23 cellular contexts compared by ENCODE assay signal in the genomic region with DNA sequence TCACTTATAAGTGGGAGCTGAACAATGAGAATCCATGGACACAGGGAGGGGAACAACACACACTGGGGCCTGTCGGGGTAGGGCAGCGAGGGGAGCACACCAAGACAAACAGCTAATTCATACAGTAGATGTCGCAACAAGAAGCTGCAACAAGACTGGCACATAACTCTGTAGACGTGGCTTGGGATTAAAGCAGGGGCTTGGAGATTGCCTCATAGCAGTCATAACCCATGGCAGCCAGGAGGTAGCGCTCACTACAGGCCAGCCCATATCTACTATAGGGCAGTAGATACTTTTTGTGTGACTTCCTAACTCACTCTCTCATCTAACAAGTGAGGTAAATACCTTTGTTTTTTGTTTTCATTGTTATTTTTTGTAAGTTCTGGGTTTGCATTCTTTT. TPM values are rescaled to one million over a fixed set of nuclear protein-coding genes. Genes with fewer than 3 reads are reported as not detected.
A peak's percentile ranks its signal among the peaks of the same experiment; 100 is the strongest.
DNase-seq lines count a peak whose midpoint lies in the region; ATAC-seq and TF ChIP-seq lines count a peak whose summit lies in the region.
"Had no signal": no experiment of that assay in that cellular context is flagged by ENCODE, and none has a peak within 500 bp of the region (broad histone marks: within the 10 kb centered on the region; RNA-seq: fewer than 3 reads in every experiment).

No MANE protein-coding gene starts in this region.

- CTCF ChIA-PET in WTC11 (lab: Charles Lee) = interaction anchor here (0.6 to 1.6 kb wide), 2 partner anchors 10 to 128 kb away, joined by 3 read pairs; no protein-coding TSS in a partner anchor
- CTCF ChIA-PET in activated CD8-positive, alpha-beta memory T cell treated with anti-CD3 and anti-CD28 coated beads, Interleukin-2, amount 10 ng/mL, durations not matched to agents 7 days and 5 days (lab: Charles Lee) = no interaction called here

- H3K27ac ChIP-seq in 22Rv1 (no peak overlapping the region), coronary artery (no peak overlapping the region)
- H3K27ac ChIP-seq: C4-2B, GM23248, PC-9, RWPE1 had no signal

- DNase-seq in GM12864 (ENCODE audit: low read depth) (no peak), HT1080 (ENCODE audit: low read depth) (peak; percentile 15), WTC11 (ENCODE audit: low spot score) (peak; percentile 33), coronary artery (ENCODE audit: low spot score) (no peak)
- DNase-seq in activated CD8-positive, alpha-beta memory T cell treated with anti-CD3 and anti-CD28 coated beads, Interleukin-2, amount 50 U/mL, for 48 hours = no peak
- DNase-seq in activated CD8-positive, alpha-beta memory T cell treated with anti-CD3 and anti-CD28 coated beads, Interleukin-2, amount 10 ng/mL, durations not matched to agents 7 days and 5 days = no peak
- DNase-seq: ACHN, DMS 273 treated with DMSO at 0.1 percent for 48 hours, GM23248, NCI-H1417, NCI-H187, NCI-H2107, NCI-H510A treated with DMSO at 0.1 percent for 48 hours, NCI-H774, PC-9, SIG-M5, T-helper 17 cell had no signal

- H3K4me3 ChIP-seq in GM12864 (ENCODE audit: low read depth, low read length) = no peak overlapping the region
- H3K4me3 ChIP-seq in coronary artery = no peak overlapping the region
- H3K4me3 ChIP-seq: GM12878, GM23248, PC-9 had no signal

- peaks cover 25% of the 10 kb centered on the region for H3K9me3 Mint-ChIP-seq in WTC11
- H3K9me3 Mint-ChIP-seq in activated CD8-positive, alpha-beta memory T cell treated with anti-CD3 and anti-CD28 coated beads, Interleukin-2, amount 10 ng/mL, durations not matched to agents 7 days and 5 days (ENCODE audit: low read depth) = peaks cover 20% of the 10 kb centered on the region

- no peak overlapping the region for H3K4me3 Mint-ChIP-seq in WTC11
- no peak overlapping the region for H3K4me3 Mint-ChIP-seq in activated CD8-positive, alpha-beta memory T cell treated with anti-CD3 and anti-CD28 coated beads, Interleukin-2, amount 10 ng/mL, durations not matched to agents 7 days and 5 days
- H3K4me3 Mint-ChIP-seq: T-helper 17 cell had no signal

- H3K27me3 Mint-ChIP-seq in WTC11 (ENCODE audit: low read depth) = no peaks in the 10 kb centered on the region
- H3K27me3 Mint-ChIP-seq in activated CD8-positive, alpha-beta memory T cell treated with anti-CD3 and anti-CD28 coated beads, Interleukin-2, amount 10 ng/mL, durations not matched to agents 7 days and 5 days = no peaks in the 10 kb centered on the region
- H3K27me3 Mint-ChIP-seq: T-helper 17 cell had no signal

- peak; percentile 94 for ATAC-seq in WTC11
- no peak for ATAC-seq in HG02678 (IDR thresholded peaks at IDR 0.05; ENCODE audit: unreplicated experiment)
- no peak for ATAC-seq in activated CD8-positive, alpha-beta memory T cell treated with anti-CD3 and anti-CD28 coated beads, Interleukin-2, amount 10 ng/mL, durations not matched to agents 7 days and 5 days
- ATAC-seq: GM12878, T-helper 17 cell had no signal

- POLR2A ChIA-PET in WTC11 (lab: Charles Lee) = no interaction called here

- TF ChIP-seq CTCF in 22Rv1 (IDR thresholded peaks at IDR 0.05) = peak; percentile 11; the same call in 1 of the 2 replicates
- peak; percentile 6 for TF ChIP-seq CTCF in GM12864 (IDR thresholded peaks at IDR 0.05; ENCODE audit: low read depth, low read length, missing control alignments)
- TF ChIP-seq CTCF in WTC11 (IDR thresholded peaks at IDR 0.05) = no peak
- no peak for TF ChIP-seq CTCF in coronary artery (IDR thresholded peaks at IDR 0.05)

- H3K27ac Mint-ChIP-seq in WTC11 = no peak overlapping the region
- no peak overlapping the region for H3K27ac Mint-ChIP-seq in activated CD8-positive, alpha-beta memory T cell treated with anti-CD3 and anti-CD28 coated beads, Interleukin-2, amount 10 ng/mL, durations not matched to agents 7 days and 5 days
- H3K27ac Mint-ChIP-seq: T-helper 17 cell had no signal

- peaks cover 8% of the 10 kb centered on the region for H3K4me1 Mint-ChIP-seq in WTC11
- H3K4me1 Mint-ChIP-seq in activated CD8-positive, alpha-beta memory T cell treated with anti-CD3 and anti-CD28 coated beads, Interleukin-2, amount 10 ng/mL, durations not matched to agents 7 days and 5 days = no peaks in the 10 kb centered on the region
- H3K4me1 Mint-ChIP-seq: T-helper 17 cell had no signal

- H3K36me3 Mint-ChIP-seq in WTC11 = no peaks in the 10 kb centered on the region
- no peaks in the 10 kb centered on the region for H3K36me3 Mint-ChIP-seq in activated CD8-positive, alpha-beta memory T cell treated with anti-CD3 and anti-CD28 coated beads, Interleukin-2, amount 10 ng/mL, durations not matched to agents 7 days and 5 days

TF ChIP-seq in WTC11, 78 proteins besides CTCF, POLR2A, EP300 and RAD21 (continues in another document):
- no peak for TF ChIP-seq PRRX2 (CRISPR knock-in tag; IDR thresholded peaks at IDR 0.05)
- no peak for TF ChIP-seq OVOL2 (CRISPR knock-in tag; IDR thresholded peaks at IDR 0.05; ENCODE audit: borderline replicate concordance)
- TF ChIP-seq ZNF396 (CRISPR knock-in tag; IDR thresholded peaks at IDR 0.05; ENCODE audit: borderline replicate concordance) = no peak
- no peak for TF ChIP-seq KAT7 (CRISPR knock-in tag; IDR thresholded peaks at IDR 0.05; ENCODE audit: borderline replicate concordance)
- TF ChIP-seq, protein P1, sequence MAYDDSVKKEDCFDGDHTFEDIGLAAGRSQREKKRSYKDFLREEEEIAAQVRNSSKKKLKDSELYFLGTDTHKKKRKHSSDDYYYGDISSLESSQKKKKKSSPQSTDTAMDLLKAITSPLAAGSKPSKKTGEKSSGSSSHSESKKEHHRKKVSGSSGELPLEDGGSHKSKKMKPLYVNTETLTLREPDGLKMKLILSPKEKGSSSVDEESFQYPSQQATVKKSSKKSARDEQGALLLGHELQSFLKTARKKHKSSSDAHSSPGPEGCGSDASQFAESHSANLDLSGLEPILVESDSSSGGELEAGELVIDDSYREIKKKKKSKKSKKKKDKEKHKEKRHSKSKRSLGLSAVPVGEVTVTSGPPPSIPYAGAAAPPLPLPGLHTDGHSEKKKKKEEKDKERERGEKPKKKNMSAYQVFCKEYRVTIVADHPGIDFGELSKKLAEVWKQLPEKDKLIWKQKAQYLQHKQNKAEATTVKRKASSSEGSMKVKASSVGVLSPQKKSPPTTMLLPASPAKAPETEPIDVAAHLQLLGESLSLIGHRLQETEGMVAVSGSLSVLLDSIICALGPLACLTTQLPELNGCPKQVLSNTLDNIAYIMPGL (CRISPR knock-in tag; IDR thresholded peaks at IDR 0.05) = no peak
- TF ChIP-seq, protein P2, sequence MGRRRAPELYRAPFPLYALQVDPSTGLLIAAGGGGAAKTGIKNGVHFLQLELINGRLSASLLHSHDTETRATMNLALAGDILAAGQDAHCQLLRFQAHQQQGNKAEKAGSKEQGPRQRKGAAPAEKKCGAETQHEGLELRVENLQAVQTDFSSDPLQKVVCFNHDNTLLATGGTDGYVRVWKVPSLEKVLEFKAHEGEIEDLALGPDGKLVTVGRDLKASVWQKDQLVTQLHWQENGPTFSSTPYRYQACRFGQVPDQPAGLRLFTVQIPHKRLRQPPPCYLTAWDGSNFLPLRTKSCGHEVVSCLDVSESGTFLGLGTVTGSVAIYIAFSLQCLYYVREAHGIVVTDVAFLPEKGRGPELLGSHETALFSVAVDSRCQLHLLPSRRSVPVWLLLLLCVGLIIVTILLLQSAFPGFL (CRISPR knock-in tag; IDR thresholded peaks at IDR 0.05; ENCODE audit: borderline replicate concordance) = no peak
- TF ChIP-seq ZNF317 (CRISPR knock-in tag; IDR thresholded peaks at IDR 0.05; ENCODE audit: borderline replicate concordance, low read depth) = no peak
- TF ChIP-seq, protein P3, sequence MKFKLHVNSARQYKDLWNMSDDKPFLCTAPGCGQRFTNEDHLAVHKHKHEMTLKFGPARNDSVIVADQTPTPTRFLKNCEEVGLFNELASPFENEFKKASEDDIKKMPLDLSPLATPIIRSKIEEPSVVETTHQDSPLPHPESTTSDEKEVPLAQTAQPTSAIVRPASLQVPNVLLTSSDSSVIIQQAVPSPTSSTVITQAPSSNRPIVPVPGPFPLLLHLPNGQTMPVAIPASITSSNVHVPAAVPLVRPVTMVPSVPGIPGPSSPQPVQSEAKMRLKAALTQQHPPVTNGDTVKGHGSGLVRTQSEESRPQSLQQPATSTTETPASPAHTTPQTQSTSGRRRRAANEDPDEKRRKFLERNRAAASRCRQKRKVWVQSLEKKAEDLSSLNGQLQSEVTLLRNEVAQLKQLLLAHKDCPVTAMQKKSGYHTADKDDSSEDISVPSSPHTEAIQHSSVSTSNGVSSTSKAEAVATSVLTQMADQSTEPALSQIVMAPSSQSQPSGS (CRISPR knock-in tag; IDR thresholded peaks at IDR 0.05; ENCODE audit: borderline replicate concordance, low read depth) = no peak
- no peak for TF ChIP-seq SOX15 (CRISPR knock-in tag; IDR thresholded peaks at IDR 0.05)
- TF ChIP-seq TCF7 (CRISPR knock-in tag; IDR thresholded peaks at IDR 0.05; ENCODE audit: low read depth) = no peak
- TF ChIP-seq CDX4 (CRISPR knock-in tag; IDR thresholded peaks at IDR 0.05; ENCODE audit: borderline replicate concordance) = no peak
- no peak for TF ChIP-seq USF2 (CRISPR knock-in tag; IDR thresholded peaks at IDR 0.05)

RNA-seq across cellular contexts. Expression of gene OR9G4, which starts 1.7 kb away (rescaled TPM):
- total RNA-seq in HT1080 (2014; rRNA removed; shearing (Covaris generic)) = not detected in 2 replicates
- not detected in 2 replicates for polyA plus RNA-seq in HT1080 (2015; cell fraction: cytosol; rRNA removed)
- polyA plus RNA-seq in HT1080 (2015; cell fraction: nucleus; rRNA removed) = not detected in 2 replicates
- not detected in 3 replicates for total RNA-seq in WTC11 (2021)
- not detected for total RNA-seq in activated CD8-positive, alpha-beta memory T cell treated with anti-CD3 and anti-CD28 coated beads, Interleukin-2, amount 10 ng/mL, durations not matched to agents 7 days and 5 days
- total RNA-seq: GM12878, GM23248, LHCN-M2, PC-9, T-helper 17 cell had no signal
- polyA plus RNA-seq: GM12878, GM23248 had no signal

RNA-seq across cellular contexts. Expression of gene OR9G1, which starts 51.3 kb away (rescaled TPM):
- total RNA-seq in HT1080 (2014; rRNA removed; shearing (Covaris generic)) = not detected in 2 replicates
- polyA plus RNA-seq in HT1080 (2015; cell fraction: cytosol; rRNA removed) = not detected in 2 replicates
- polyA plus RNA-seq in HT1080 (2015; cell fraction: nucleus; rRNA removed) = not detected in 2 replicates
- not detected in 3 replicates for total RNA-seq in WTC11 (2021)
- not detected for total RNA-seq in activated CD8-positive, alpha-beta memory T cell treated with anti-CD3 and anti-CD28 coated beads, Interleukin-2, amount 10 ng/mL, durations not matched to agents 7 days and 5 days
- total RNA-seq: GM12878, GM23248, LHCN-M2, PC-9, T-helper 17 cell had no signal
- polyA plus RNA-seq: GM12878, GM23248 had no signal

Comparison
In these comparisons a context has a peak if more than half of its experiments do, and no peak if none do; other contexts are left out.
1. CTCF ChIP-seq: peak in 22Rv1 (single experiment) and GM12864 (single experiment); none in WTC11 (single experiment) and coronary artery (single experiment).
2. DNase-seq: peak in HT1080 (single experiment) and WTC11 (single experiment); none in GM12864 (single experiment), activated CD8-positive, alpha-beta memory T cell treated with anti-CD3 and anti-CD28 coated beads, Interleukin-2, amount 50 U/mL, for 48 hours (single experiment), coronary artery (single experiment) and activated CD8-positive, alpha-beta memory T cell treated with anti-CD3 and anti-CD28 coated beads, Interleukin-2, amount 10 ng/mL, durations not matched to agents 7 days and 5 days (single experiment).